In the genomic region with DNA sequence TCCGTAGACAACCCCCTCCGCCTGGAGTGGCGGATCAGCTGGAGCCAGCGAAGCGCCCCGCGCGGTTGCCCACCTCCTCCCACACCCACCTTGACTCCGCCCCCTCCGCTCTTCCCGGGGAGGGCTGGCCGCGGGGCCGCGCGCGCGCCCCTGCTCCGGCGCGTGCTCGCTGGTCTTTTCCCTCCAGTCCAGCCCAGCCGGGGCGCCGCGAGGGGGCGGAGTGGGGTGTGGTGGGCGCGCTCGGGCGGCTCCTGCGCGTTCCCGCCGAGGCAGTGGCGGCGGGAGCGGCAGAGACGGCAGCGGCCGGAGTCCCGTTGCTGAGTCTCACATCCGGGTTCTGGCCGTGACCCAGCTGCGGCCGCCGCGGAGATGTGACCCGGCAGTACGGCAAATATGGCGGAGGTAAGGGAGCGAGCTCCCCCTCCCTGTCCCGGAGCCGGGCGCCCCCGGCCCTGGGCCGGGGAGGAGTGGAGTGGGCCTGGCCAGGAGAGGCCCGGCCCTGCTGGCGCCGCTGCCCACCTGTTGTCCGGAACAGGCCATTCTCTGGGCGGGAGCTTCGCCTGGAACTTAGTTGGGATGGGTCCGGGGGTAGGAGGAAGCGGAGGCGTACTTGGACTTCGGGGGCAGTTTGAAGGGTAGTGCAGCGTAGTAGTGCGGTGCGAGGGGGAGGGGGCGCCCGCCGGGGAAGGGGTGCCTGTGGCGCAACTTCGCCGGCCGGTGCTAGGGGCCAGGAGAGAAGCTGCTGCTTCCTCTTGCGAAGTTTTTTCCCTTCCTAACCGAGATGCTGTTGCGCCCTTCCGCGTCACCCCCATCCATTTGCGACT, we compare ENCODE assay signal across 8 cellular contexts. TPM values are rescaled to one million over a fixed set of nuclear protein-coding genes. Genes with fewer than 3 reads are reported as not detected.
DNase-seq lines count a peak whose midpoint lies in the region; ATAC-seq, FAIRE-seq and TF ChIP-seq lines count a peak whose summit lies in the region.

No MANE protein-coding gene starts in this region.

- H3K79me2 ChIP-seq in SU-DHL-6 (ENCODE audit: insufficient read depth, low read length): peaks cover 86% of the 10 kb centered on the region
- H3K79me2 ChIP-seq in parathyroid adenoma: peaks cover 8% of the 10 kb centered on the region

- H3K27me3 ChIP-seq in SU-DHL-6 (ENCODE audit: low read length) (no peaks in the 10 kb centered on the region), cardiac muscle cell (no peaks in the 10 kb centered on the region), parathyroid adenoma (ENCODE audit: control insufficient read depth, insufficient read depth, low read length) (no peaks in the 10 kb centered on the region), tibial artery (no peaks in the 10 kb centered on the region)

- TF ChIP-seq POLR2A in GM12891 (IDR thresholded peaks at IDR 0.05; ENCODE audit: low read depth, low read length): peak; percentile 52; the same call in 1 of the 2 replicates

- no peak for TF ChIP-seq CTCF in SU-DHL-6 (IDR thresholded peaks at IDR 0.05; ENCODE audit: insufficient read depth, low read length, poor library complexity, severe bottlenecking)
- TF ChIP-seq CTCF in cardiac muscle cell (IDR thresholded peaks at IDR 0.05; ENCODE audit: low read depth, low read length): peak; percentile 36
- TF ChIP-seq CTCF in parathyroid adenoma (IDR thresholded peaks at IDR 0.05): peak; percentile 40
- TF ChIP-seq CTCF in tibial artery (IDR thresholded peaks at IDR 0.05): peak; percentile 27 to 36

- peak overlapping the region; percentile 94 for H3K4me3 Mint-ChIP-seq in activated naive CD8-positive, alpha-beta T cell treated with anti-CD3 and anti-CD28 coated beads, Interleukin-2, amount 50 U/mL, for 24 hours

- peak overlapping the region; percentile 93 for H3K27ac Mint-ChIP-seq in activated naive CD8-positive, alpha-beta T cell treated with anti-CD3 and anti-CD28 coated beads, Interleukin-2, amount 50 U/mL, for 24 hours

- peak; percentile 72 for ATAC-seq in HG02678 (IDR thresholded peaks at IDR 0.05; ENCODE audit: unreplicated experiment)
- ATAC-seq in activated naive CD8-positive, alpha-beta T cell treated with anti-CD3 and anti-CD28 coated beads, Interleukin-2, amount 50 U/mL, for 24 hours: peak; percentile 77

- DNase-seq in GM12891 (ENCODE audit: insufficient read length, low spot score) (peak; percentile 64), NCI-H1105 (lab: John Stamatoyannopoulos, UW) (peak; percentile 92), cardiac muscle cell (ENCODE audit: low read depth in 1 of 2, low spot score in 1 of 2) (peak; percentile 95 to 97), tibial artery (peak; percentile 96 to 98)
- peak; percentile 95 for DNase-seq in activated naive CD8-positive, alpha-beta T cell treated with anti-CD3 and anti-CD28 coated beads, Interleukin-2, amount 50 U/mL, for 24 hours

- H3K9me3 Mint-ChIP-seq in activated naive CD8-positive, alpha-beta T cell treated with anti-CD3 and anti-CD28 coated beads, Interleukin-2, amount 50 U/mL, for 24 hours: no peaks in the 10 kb centered on the region

- H3K4me1 ChIP-seq in cardiac muscle cell (ENCODE audit: low read depth) (peaks cover 26% of the 10 kb centered on the region), parathyroid adenoma (no peaks in the 10 kb centered on the region), tibial artery (peaks cover 0 to 60% (median 22%) of the 10 kb centered on the region in 4 donors)

- H3K4me1 Mint-ChIP-seq in activated naive CD8-positive, alpha-beta T cell treated with anti-CD3 and anti-CD28 coated beads, Interleukin-2, amount 50 U/mL, for 24 hours: peaks cover 69% of the 10 kb centered on the region

- peak; percentile 96 for FAIRE-seq in GM12891 (lab: Jason Lieb, UNC)

- H3K9ac ChIP-seq in SU-DHL-6 (ENCODE audit: low read length): peak overlapping the region; percentile 91
- H3K9ac ChIP-seq in parathyroid adenoma: peak overlapping the region; percentile 67

- peaks cover 33% of the 10 kb centered on the region for H3F3A ChIP-seq in SU-DHL-6 (ENCODE audit: insufficient read depth)

- H3K9me3 ChIP-seq in SU-DHL-6 (ENCODE audit: insufficient read depth, low read length) (no peaks in the 10 kb centered on the region), cardiac muscle cell (ENCODE audit: low read depth) (no peaks in the 10 kb centered on the region), parathyroid adenoma (ENCODE audit: control insufficient read depth, low read length) (no peaks in the 10 kb centered on the region), tibial artery (no peaks in the 10 kb centered on the region)

- peaks cover 26% of the 10 kb centered on the region for H3K36me3 Mint-ChIP-seq in activated naive CD8-positive, alpha-beta T cell treated with anti-CD3 and anti-CD28 coated beads, Interleukin-2, amount 50 U/mL, for 24 hours (ENCODE audit: low read depth)

- intact Hi-C loops in tibial artery (cut with DNase I; ENCODE audit: low total_unique reads): loop anchor here (10.0 kb wide), 2 partner anchors 125 to 395 kb away; a partner anchor contains a TSS

- H3K27me3 Mint-ChIP-seq in activated naive CD8-positive, alpha-beta T cell treated with anti-CD3 and anti-CD28 coated beads, Interleukin-2, amount 50 U/mL, for 24 hours: no peaks in the 10 kb centered on the region

- H4K20me1 ChIP-seq in SU-DHL-6 (ENCODE audit: low read depth, low read length): peaks cover 33% of the 10 kb centered on the region

- H3K9me2 ChIP-seq in SU-DHL-6 (replicated peaks; ENCODE audit: insufficient read depth, low read length): no peaks in the 10 kb centered on the region

- H3K36me3 ChIP-seq in SU-DHL-6 (ENCODE audit: low read length) (no peaks in the 10 kb centered on the region), cardiac muscle cell (no peaks in the 10 kb centered on the region), parathyroid adenoma (ENCODE audit: control insufficient read depth, insufficient read depth, low read length) (no peaks in the 10 kb centered on the region), tibial artery (no peaks in the 10 kb centered on the region)

- H3K4me3 ChIP-seq in SU-DHL-6 (ENCODE audit: insufficient read depth, low read length, poor library complexity, severe bottlenecking) (peak overlapping the region; percentile 94), cardiac muscle cell (peak overlapping the region; percentile 58), parathyroid adenoma (ENCODE audit: low read depth, low read length) (peak overlapping the region; percentile 79), tibial artery (peak overlapping the region; percentile 80 to 81)

- H3K4me2 ChIP-seq in SU-DHL-6 (ENCODE audit: low read depth, low read length, poor library complexity, severe bottlenecking) (peak overlapping the region; percentile 96), parathyroid adenoma (ENCODE audit: low read length) (peak overlapping the region; percentile 72)

- peak overlapping the region; percentile 80 for H3K27ac ChIP-seq in SU-DHL-6 (ENCODE audit: low read depth, low read length)
- peak overlapping the region; percentile 80 for H3K27ac ChIP-seq in cardiac muscle cell
- H3K27ac ChIP-seq in parathyroid adenoma: peak overlapping the region; percentile 81
- peak overlapping the region; percentile 95 to 98 for H3K27ac ChIP-seq in tibial artery

- H2AFZ ChIP-seq in SU-DHL-6 (ENCODE audit: low read depth, low read length, severe bottlenecking) (peak overlapping the region; percentile 68), parathyroid adenoma (peak overlapping the region; percentile 90)

TF ChIP-seq in GM12891, 5 proteins besides CTCF, POLR2A, EP300 and RAD21:
- TF ChIP-seq TAF1 (IDR thresholded peaks at IDR 0.05; ENCODE audit: low read depth, low read length) (peak; percentile 60), POU2F2 (IDR thresholded peaks at IDR 0.05; ENCODE audit: low read depth, low read length) (no peak), PAX5 (IDR thresholded peaks at IDR 0.05; ENCODE audit: insufficient read depth, low read length, severe bottlenecking) (peak; percentile 93), POLR2AphosphoS5 (IDR thresholded peaks at IDR 0.05; ENCODE audit: low read depth, low read length) (peak; percentile 79), SPI1 (IDR thresholded peaks at IDR 0.05; ENCODE audit: low read depth, low read length) (no peak)

RNA-seq across cellular contexts. Expression of a gene that starts 5.4 kb away (rescaled TPM):
- 15.5 TPM for polyA plus RNA-seq in GM12891 (2012; ENCODE audit: low read depth, missing spikeins)
- total RNA-seq in cardiac muscle cell: 16.9 and 26.6 TPM in 2 replicates
- 15.8 and 22.6 TPM in 2 replicates for polyA plus RNA-seq in cardiac muscle cell

RNA-seq across cellular contexts. Expression of a gene that starts 5.6 kb away (rescaled TPM):
- polyA plus RNA-seq in GM12891 (2012; ENCODE audit: low read depth, missing spikeins): 0.26 TPM
- 5.1 and 6.6 TPM in 2 replicates for total RNA-seq in cardiac muscle cell
- 13.8 and 14.2 TPM in 2 replicates for polyA plus RNA-seq in cardiac muscle cell

Comparison
In these comparisons a context has a peak if more than half of its experiments do, and no peak if none do; other contexts are left out.
1. Peak in every context shown above with its lines: DNase-seq, ATAC-seq, H3K4me3 ChIP-seq and H3K27ac ChIP-seq.